Comparison of ENCODE assay signal across 11 cellular contexts in genomic region chr1:54519709-54520108, GRCh38. TPM values are rescaled to one million over a fixed set of nuclear protein-coding genes. Genes with fewer than 3 reads are reported as not detected.
DNase-seq lines count a peak whose midpoint lies in the region; ATAC-seq and TF ChIP-seq lines count a peak whose summit lies in the region.
"Had no signal": no experiment of that assay in that cellular context is flagged by ENCODE, and none has a peak within 500 bp of the region (broad histone marks: within the 10 kb centered on the region; RNA-seq: fewer than 3 reads in every experiment).

No MANE protein-coding gene starts in this region.

- H4K20me1 ChIP-seq in GM23338 (replicated peaks; ENCODE audit: insufficient read depth): no peaks in the 10 kb centered on the region
- H4K20me1 ChIP-seq in Karpas-422 (ENCODE audit: insufficient read depth, low read depth, low read length): no peaks in the 10 kb centered on the region

- ATAC-seq in GM23338 (peak; percentile 98), gastrocnemius medialis (no peak), GM18858 (IDR thresholded peaks at IDR 0.05; ENCODE audit: unreplicated experiment) (no peak)

- no peak for TF ChIP-seq POLR2A in gastrocnemius medialis (IDR thresholded peaks at IDR 0.05)

- DNase-seq in BE2C (peak; percentile 30), GM23338 (ENCODE audit: low spot score) (peak; percentile 80), SK-MEL-5 (ENCODE audit: low read depth, low spot score) (peak; percentile 39), kidney tubule cell (ENCODE audit: low spot score) (peak; percentile 14), Karpas-422 (no peak), gastrocnemius medialis (no peak)
- no peak for DNase-seq in stimulated activated CD8-positive, alpha-beta memory T cell treated with anti-CD3 and anti-CD28 coated beads, Interleukin-4, amount 100 ng/mL, for 48 hours
- DNase-seq: activated naive CD4-positive, alpha-beta T cell treated with Interleukin-2 at 50 U/mL for 16 hours had no signal

- peaks cover 13% of the 10 kb centered on the region for H3K27me3 Mint-ChIP-seq in GM23338 (ENCODE audit: insufficient read depth, low read depth, poor library complexity)
- H3K27me3 Mint-ChIP-seq: dendritic cell treated with granulocyte-macrophage colony-stimulating factor and Interleukin-4, amounts not matched to agents 40 ng/mL and 50 ng/mL, for 4 days had no signal

- H2AFZ ChIP-seq in GM23338: peak overlapping the region; percentile 63; the same call in 1 of the 2 replicates
- no peak overlapping the region for H2AFZ ChIP-seq in Karpas-422 (ENCODE audit: low read length)

- no peak overlapping the region for H3K4me3 ChIP-seq in BE2C (ENCODE audit: low read depth, low read length)
- H3K4me3 ChIP-seq in GM23338: no peak overlapping the region
- H3K4me3 ChIP-seq in Karpas-422 (ENCODE audit: low read length): no peak overlapping the region
- H3K4me3 ChIP-seq in gastrocnemius medialis: no peak overlapping the region

- H3K9me2 ChIP-seq in GM23338 (ENCODE audit: insufficient read depth) (no peaks in the 10 kb centered on the region), Karpas-422 (replicated peaks; ENCODE audit: insufficient read depth, low read length) (no peaks in the 10 kb centered on the region)

- H3K9me3 ChIP-seq in BE2C (no peaks in the 10 kb centered on the region), Karpas-422 (ENCODE audit: low read length) (no peaks in the 10 kb centered on the region), gastrocnemius medialis (no peaks in the 10 kb centered on the region)
- H3K9me3 ChIP-seq: Caco-2 had no signal

- H3K4me2 ChIP-seq in GM23338 (no peak overlapping the region), Karpas-422 (ENCODE audit: low read depth, low read length, poor library complexity, severe bottlenecking) (no peak overlapping the region)

- no peaks in the 10 kb centered on the region for H3K9me3 Mint-ChIP-seq in GM23338
- H3K9me3 Mint-ChIP-seq: dendritic cell treated with granulocyte-macrophage colony-stimulating factor and Interleukin-4, amounts not matched to agents 40 ng/mL and 50 ng/mL, for 4 days had no signal

- H3K79me2 ChIP-seq in GM23338 (replicated peaks; ENCODE audit: insufficient read depth): no peaks in the 10 kb centered on the region
- no peaks in the 10 kb centered on the region for H3K79me2 ChIP-seq in Karpas-422 (ENCODE audit: low read length)

- H3K36me3 ChIP-seq in BE2C (no peaks in the 10 kb centered on the region), GM23338 (ENCODE audit: insufficient read depth) (no peaks in the 10 kb centered on the region), Karpas-422 (ENCODE audit: insufficient read depth, low read length) (no peaks in the 10 kb centered on the region), gastrocnemius medialis (no peaks in the 10 kb centered on the region)

- intact Hi-C loops in gastrocnemius medialis (cut with DNase I; ENCODE audit: low total_unique reads): no loop called here

- TF ChIP-seq CTCF in BE2C (IDR thresholded peaks at IDR 0.05; ENCODE audit: low read depth, low read length): 0 out of 2 replicates have a peak, but pooled peaks have one; percentile 23
- peak; percentile 50 to 75 for TF ChIP-seq CTCF in GM23338 (conservative IDR thresholded peaks at IDR 0.05; ENCODE audit: low read depth in 2 of 2)
- TF ChIP-seq CTCF in gastrocnemius medialis (IDR thresholded peaks at IDR 0.05 in 4 of 5, conservative IDR thresholded peaks at IDR 0.05 in 1 of 5): no peak

- no peak overlapping the region for H3K4me3 Mint-ChIP-seq in GM23338
- H3K4me3 Mint-ChIP-seq: dendritic cell treated with granulocyte-macrophage colony-stimulating factor and Interleukin-4, amounts not matched to agents 40 ng/mL and 50 ng/mL, for 4 days had no signal

- H3K4me1 Mint-ChIP-seq in GM23338: peaks cover 4% of the 10 kb centered on the region; the same call in 1 of the 3 replicates

- H3K27me3 ChIP-seq in BE2C: no peaks in the 10 kb centered on the region
- no peaks in the 10 kb centered on the region for H3K27me3 ChIP-seq in GM23338 (ENCODE audit: insufficient read depth)
- H3K27me3 ChIP-seq in Karpas-422 (ENCODE audit: low read length): no peaks in the 10 kb centered on the region
- H3K27me3 ChIP-seq in gastrocnemius medialis: no peaks in the 10 kb centered on the region

- H3F3A ChIP-seq in GM23338 (replicated peaks; ENCODE audit: low read depth): no peaks in the 10 kb centered on the region

- H3K9ac ChIP-seq in Karpas-422 (ENCODE audit: low read length): no peak overlapping the region

- H3K36me3 Mint-ChIP-seq in GM23338 (ENCODE audit: low read depth): no peaks in the 10 kb centered on the region

- no peak overlapping the region for H3K27ac Mint-ChIP-seq in GM23338
- H3K27ac Mint-ChIP-seq: dendritic cell treated with granulocyte-macrophage colony-stimulating factor and Interleukin-4, amounts not matched to agents 40 ng/mL and 50 ng/mL, for 4 days had no signal

- in situ Hi-C loops in SK-MEL-5 (cut with HindIII; ENCODE audit: low pct_unique_long_range_greater_than_20kb, low sequenced_read_pairs): no loop called here
- in situ Hi-C loops in gastrocnemius medialis (cut with MboI; ENCODE audit: low sequenced_read_pairs in 4 of 4): no loop called here

- H3K27ac ChIP-seq in GM23338 (ENCODE audit: low read depth): no peak overlapping the region
- H3K27ac ChIP-seq in Karpas-422 (ENCODE audit: low read length): no peak overlapping the region
- no peak overlapping the region for H3K27ac ChIP-seq in gastrocnemius medialis

- H3K4me1 ChIP-seq in BE2C (no peaks in the 10 kb centered on the region), GM23338 (ENCODE audit: insufficient read depth) (no peaks in the 10 kb centered on the region), Karpas-422 (ENCODE audit: low read length) (no peaks in the 10 kb centered on the region), gastrocnemius medialis (no peaks in the 10 kb centered on the region)

TF ChIP-seq in GM23338, 12 proteins besides CTCF, POLR2A, EP300 and RAD21 (continues in another document):
- TF ChIP-seq ETS1 (IDR thresholded peaks at IDR 0.05) (no peak), POLR2AphosphoS5 (IDR thresholded peaks at IDR 0.05; ENCODE audit: low read depth) (no peak), STAT1 (IDR thresholded peaks at IDR 0.05; ENCODE audit: unreplicated experiment) (no peak), JUNB (IDR thresholded peaks at IDR 0.05; ENCODE audit: unreplicated experiment) (no peak)

RNA-seq across cellular contexts. Expression of gene ACOT11, which starts 28.3 kb away (rescaled TPM):
- polyA plus RNA-seq in BE2C (2012; ENCODE audit: insufficient read depth, insufficient read length, low read depth): 6.9 TPM
- 2.7 and 3.7 TPM in 2 replicates for total RNA-seq in GM23338 (2014; rRNA removed; shearing (Covaris generic))
- polyA plus RNA-seq in GM23338 (2016; fragmentation: Nextera tagmentation; extraction: Ambion mirVana): 1.6 and 2.0 TPM in 2 replicates
- total RNA-seq in SK-MEL-5 (2014; rRNA removed; shearing (Covaris generic)): 0.13 and 0.61 TPM in 2 replicates
- 0.46 and 0.62 TPM in 2 replicates for polyA plus RNA-seq in SK-MEL-5 (2015; cell fraction: cytosol; rRNA removed)
- polyA plus RNA-seq in SK-MEL-5 (2015; cell fraction: nucleus; rRNA removed): 1.9 and 3.3 TPM in 2 replicates
- not detected in 2 replicates for total RNA-seq in Karpas-422 (2014; rRNA removed; shearing (Covaris generic); ENCODE audit: low replicate concordance)
- 1 to 10 TPM in 2 of 4 donors, under 1 TPM in 2; 0.90 to 3.2 (median 1.2) TPM for total RNA-seq in gastrocnemius medialis

Comparison
In these comparisons a context has a peak if more than half of its experiments do, and no peak if none do; other contexts are left out.
1. DNase-seq: peak in BE2C (single experiment), GM23338 (single experiment), SK-MEL-5 (single experiment) and kidney tubule cell (single experiment); none in Karpas-422 (single experiment), gastrocnemius medialis (0 of 2) and stimulated activated CD8-positive, alpha-beta memory T cell treated with anti-CD3 and anti-CD28 coated beads, Interleukin-4, amount 100 ng/mL, for 48 hours (single experiment).
2. CTCF ChIP-seq: peak in BE2C (single experiment) and GM23338 (2 of 2); none in gastrocnemius medialis (0 of 5).